13 cellular contexts compared by ENCODE assay signal in genomic region chr16:19363741-19364140, GRCh38.
DNase-seq lines count a peak whose midpoint lies in the region; TF ChIP-seq lines count a peak whose summit lies in the region.
"Had no signal": no experiment of that assay in that cellular context is flagged by ENCODE, and none has a peak within 500 bp of the region (broad histone marks: within the 10 kb centered on the region; RNA-seq: fewer than 3 reads in every experiment).

No MANE protein-coding gene starts in this region.

- TF ChIP-seq CTCF in retinal pigment epithelial cell (conservative IDR thresholded peaks at IDR 0.05; ENCODE audit: low read depth, low read length), result no peak

- DNase-seq in Ammon's horn (ENCODE audit: low spot score) (peak; percentile 55), anterior cingulate cortex (lab: John Stamatoyannopoulos, UW) (peak in 32 of 58 donors; percentile 0 to 56 (median 18)), hypothalamus (lab: John Stamatoyannopoulos, UW) (peak in 28 of 51 donors; percentile 2 to 59 (median 22)), retinal pigment epithelial cell (ENCODE audit: low read depth) (peak; percentile 63), Kasumi-1 (lab: John Stamatoyannopoulos, UW) (no peak), activated gamma-delta T cell (lab: John Stamatoyannopoulos, UW) (no peak), HuH-7 (ENCODE audit: low spot score) (no peak)
- DNase-seq: ACHN; BE2C; CD4-positive, alpha-beta memory T cell; DMS79; GOT3; H9 had no signal

- H3K4me3 ChIP-seq in retinal pigment epithelial cell (ENCODE audit: low read length), result no peak overlapping the region

Comparison
In these comparisons a context has a peak if more than half of its experiments do, and no peak if none do; other contexts are left out.
1. DNase-seq: peak in Ammon's horn (single experiment), anterior cingulate cortex (32 of 58), hypothalamus (28 of 51) and retinal pigment epithelial cell (single experiment); none in Kasumi-1 (0 of 2), activated gamma-delta T cell (single experiment) and HuH-7 (single experiment).